ENCODE assay signal across 11 cellular contexts in genomic region chr20:57223648-57224489, GRCh38. TPM values are rescaled to one million over a fixed set of nuclear protein-coding genes. Genes with fewer than 3 reads are reported as not detected.
DNase-seq lines count a peak whose midpoint lies in the region; ATAC-seq and TF ChIP-seq lines count a peak whose summit lies in the region.
"Had no signal": no experiment of that assay in that cellular context is flagged by ENCODE, and none has a peak within 500 bp of the region (broad histone marks: within the 10 kb centered on the region; RNA-seq: fewer than 3 reads in every experiment).

No MANE protein-coding gene starts in this region.

- peaks cover 3% of the 10 kb centered on the region; the same call in 1 of the 2 replicates for H3K9me3 Mint-ChIP-seq in WTC11

- no peak overlapping the region for H3K4me2 ChIP-seq in hepatocyte

- intact Hi-C loops in transverse colon (cut with DNase I; ENCODE audit: low total_unique reads): no loop called here

- H3K36me3 ChIP-seq in hepatocyte (replicated peaks; ENCODE audit: insufficient read depth, low read depth) (no peaks in the 10 kb centered on the region), transverse colon (no peaks in the 10 kb centered on the region)

- H3K27me3 Mint-ChIP-seq in WTC11 (ENCODE audit: low read depth): no peaks in the 10 kb centered on the region

- H3K9me2 ChIP-seq in hepatocyte (replicated peaks; ENCODE audit: insufficient read depth): no peaks in the 10 kb centered on the region

- DNase-seq in HPDE6-E6E7 (ENCODE audit: extremely low spot score): peak; percentile 43
- no peak for DNase-seq in WTC11 (ENCODE audit: low spot score)
- no peak for DNase-seq in hepatocyte (ENCODE audit: low spot score)
- peak; percentile 21 for DNase-seq in transverse colon
- no peak for DNase-seq in HCEC 1CT
- DNase-seq in activated naive CD4-positive, alpha-beta T cell treated with Interleukin-2 at 50 U/mL for 16 hours: no peak
- DNase-seq: activated CD8-positive, alpha-beta T cell treated with anti-CD3 and anti-CD28 coated beads, Interleukin-2, amount 10 ng/mL, durations not matched to agents 7 days and 5 days; DMS53; NCI-H446 treated with DMSO at 0.1 percent for 48 hours had no signal

- H3K36me3 Mint-ChIP-seq in WTC11: peaks cover 4% of the 10 kb centered on the region; the same call in 1 of the 2 replicates

- in situ Hi-C loops in transverse colon (cut with MboI; ENCODE audit: low pct_ligation_motif_present in 1 of 4, low pct_unique_long_range_greater_than_20kb in 1 of 4, low sequenced_read_pairs in 3 of 4): no loop called here

- TF ChIP-seq POLR2A in transverse colon (IDR thresholded peaks at IDR 0.05): no peak

- POLR2A ChIA-PET in WTC11 (lab: Charles Lee): no interaction called here

- H3K79me2 ChIP-seq in hepatocyte: no peaks in the 10 kb centered on the region

- 86% methylated on average over 20 of the region's 20 CpGs for WGBS in hepatocyte (ENCODE audit: low lambda C conversion rate, missing lambda C conversion rate)
- 67% methylated on average over 20 of the region's 20 CpGs; no CpG with 5 or more reads in 1 of the 2 donors for WGBS in transverse colon (ENCODE audit: low coverage in 1 of 2), 2 donors

- no peak for TF ChIP-seq EP300 in transverse colon (IDR thresholded peaks at IDR 0.05; ENCODE audit: low read depth)

- H3K4me1 ChIP-seq in hepatocyte (ENCODE audit: insufficient read depth) (peaks cover 13% of the 10 kb centered on the region), transverse colon (no peaks in the 10 kb centered on the region)

- H3K27ac ChIP-seq in hepatocyte (peak overlapping the region; percentile 23), transverse colon (peak overlapping the region in 3 of 4 donors; percentile 31 to 37 (median 36))

- no peaks in the 10 kb centered on the region for H3K9me3 ChIP-seq in hepatocyte (ENCODE audit: low read depth)
- no peaks in the 10 kb centered on the region for H3K9me3 ChIP-seq in transverse colon

- no peaks in the 10 kb centered on the region for H4K20me1 ChIP-seq in hepatocyte (ENCODE audit: insufficient read depth, poor library complexity, severe bottlenecking)

- H3K4me3 ChIP-seq in hepatocyte (no peak overlapping the region), transverse colon (no peak overlapping the region)

- H3K4me3 Mint-ChIP-seq in WTC11: no peak overlapping the region
- H3K4me3 Mint-ChIP-seq: activated CD8-positive, alpha-beta T cell treated with anti-CD3 and anti-CD28 coated beads, Interleukin-2, amount 10 ng/mL, durations not matched to agents 7 days and 5 days had no signal

- H3K27me3 ChIP-seq in hepatocyte (no peaks in the 10 kb centered on the region), transverse colon (no peaks in the 10 kb centered on the region)

- ATAC-seq in WTC11 (no peak), GM19324 (IDR thresholded peaks at IDR 0.05; ENCODE audit: low FRiP score, unreplicated experiment) (no peak)
- ATAC-seq: activated CD8-positive, alpha-beta T cell treated with anti-CD3 and anti-CD28 coated beads, Interleukin-2, amount 10 ng/mL, durations not matched to agents 7 days and 5 days had no signal

- peak overlapping the region; percentile 78; the same call in 1 of the 2 replicates for H3K27ac Mint-ChIP-seq in WTC11
- H3K27ac Mint-ChIP-seq: activated CD8-positive, alpha-beta T cell treated with anti-CD3 and anti-CD28 coated beads, Interleukin-2, amount 10 ng/mL, durations not matched to agents 7 days and 5 days had no signal

- no peak for TF ChIP-seq CTCF in WTC11 (IDR thresholded peaks at IDR 0.05)
- TF ChIP-seq CTCF in hepatocyte (IDR thresholded peaks at IDR 0.05; ENCODE audit: poor library complexity): peak; percentile 28
- no peak for TF ChIP-seq CTCF in transverse colon (IDR thresholded peaks at IDR 0.05)

- H2AFZ ChIP-seq in hepatocyte: no peak overlapping the region

- CTCF ChIA-PET in WTC11 (lab: Charles Lee): interaction anchor here (0.7 to 4.2 kb wide), 11 partner anchors 20 to 132 kb away, joined by 3 to 25 read pairs (median 4); partner anchors contain the start of gene SPO11

- no peaks in the 10 kb centered on the region for H3K4me1 Mint-ChIP-seq in WTC11

TF ChIP-seq in WTC11, 78 proteins besides CTCF, POLR2A, EP300 and RAD21:
- TF ChIP-seq ZNF423 (CRISPR knock-in tag; IDR thresholded peaks at IDR 0.05): no peak

RNA-seq across cellular contexts. Expression of gene BMP7, which starts 42.6 kb away (rescaled TPM):
- 39.1 to 40.7 TPM (median 40.0 TPM) in 3 replicates for total RNA-seq in WTC11 (2021)
- total RNA-seq in hepatocyte: 12.8 and 14.8 TPM in 2 replicates
- polyA plus RNA-seq in hepatocyte: 9.1 and 11.4 TPM in 2 replicates
- total RNA-seq in transverse colon: 1 to 10 TPM in 3 of 4 donors, not detected in 1; 1.4 to 2.2 (median 1.5) TPM
- total RNA-seq: activated CD8-positive, alpha-beta T cell treated with anti-CD3 and anti-CD28 coated beads, Interleukin-2, amount 10 ng/mL, durations not matched to agents 7 days and 5 days; T-helper 1 cell treated with Interleukin-12 subunit alpha and Interleukin-12 subunit beta and Interleukin-4 antibody, amounts not matched to agents 30 ng/mL and 1 ng/mL, for 36 hours had no signal

Comparison
In these comparisons a context has a peak if more than half of its experiments do, and no peak if none do; other contexts are left out.
1. DNase-seq: peak in HPDE6-E6E7 (single experiment) and transverse colon (single experiment); none in WTC11 (single experiment), hepatocyte (single experiment), HCEC 1CT (single experiment) and activated naive CD4-positive, alpha-beta T cell treated with Interleukin-2 at 50 U/mL for 16 hours (single experiment).